16 cellular contexts compared by ENCODE assay signal in genomic region chr10:77698267-77698932, GRCh38.
"Had no signal": no experiment of that assay in that cellular context is flagged by ENCODE, and none has a peak within 500 bp of the region (broad histone marks: within the 10 kb centered on the region; RNA-seq: fewer than 3 reads in every experiment).

No MANE protein-coding gene starts in this region.

- H3K4me2 ChIP-seq: hepatocyte had no signal

- H3K27ac ChIP-seq: hepatocyte, pancreas, upper lobe of left lung had no signal

- H3K27me3 ChIP-seq: hepatocyte, pancreas, upper lobe of left lung had no signal

- H3K36me3 ChIP-seq: pancreas, upper lobe of left lung had no signal

- H3K4me1 Mint-ChIP-seq: brain; central memory CD8-positive, alpha-beta T cell had no signal

- H3K9me3 Mint-ChIP-seq: activated T-cell treated with anti-CD3 and anti-CD28 coated beads, Interleukin-2, amount 50 U/mL, for 4 hours; brain; central memory CD8-positive, alpha-beta T cell; dendritic cell treated with granulocyte-macrophage colony-stimulating factor and Interleukin-4, amounts not matched to agents 40 ng/mL and 50 ng/mL, for 4 days; effector memory CD8-positive, alpha-beta T cell; neural crest cell; stimulated activated naive CD8-positive, alpha-beta T cell treated with anti-CD3 and anti-CD28 coated beads, Interleukin-15, Interleukin-2, amounts not matched to agents 100 ng/mL and 50 ng/mL, for 24 hours had no signal

- DNase-seq: activated CD4-positive, alpha-beta T cell treated with anti-CD3 and anti-CD28 coated beads, Interleukin-2, amount 50 U/mL, for 48 hours; activated effector memory CD4-positive, alpha-beta T cell treated with anti-CD3 and anti-CD28 coated beads, Interleukin-2, amount 50 U/mL, for 16 hours; activated T-cell treated with anti-CD3 and anti-CD28 coated beads, Interleukin-2, amount 50 U/mL, for 4 hours; amygdala; effector memory CD8-positive, alpha-beta T cell; kidney glomerular epithelial cell; pancreas; stimulated activated CD4-positive, alpha-beta T cell treated with anti-CD3 and anti-CD28 coated beads, Interleukin-4, amount 100 ng/mL, for 24 hours; upper lobe of left lung had no signal

- H3K27ac Mint-ChIP-seq: activated naive CD8-positive, alpha-beta T cell; brain; dendritic cell treated with granulocyte-macrophage colony-stimulating factor and Interleukin-4, amounts not matched to agents 40 ng/mL and 50 ng/mL, for 4 days; effector memory CD8-positive, alpha-beta T cell; stimulated activated naive CD8-positive, alpha-beta T cell treated with anti-CD3 and anti-CD28 coated beads, Interleukin-15, Interleukin-2, amounts not matched to agents 100 ng/mL and 50 ng/mL, for 24 hours had no signal

- H3K36me3 Mint-ChIP-seq: activated naive CD8-positive, alpha-beta T cell; brain had no signal

- H3K4me1 ChIP-seq: pancreas, upper lobe of left lung had no signal

- H3K9me3 ChIP-seq: pancreas, upper lobe of left lung had no signal

- H3K4me3 ChIP-seq: hepatocyte, pancreas, upper lobe of left lung had no signal

- H3K4me3 Mint-ChIP-seq: activated naive CD8-positive, alpha-beta T cell; activated T-cell treated with anti-CD3 and anti-CD28 coated beads, Interleukin-2, amount 50 U/mL, for 4 hours; brain; central memory CD8-positive, alpha-beta T cell; dendritic cell treated with granulocyte-macrophage colony-stimulating factor and Interleukin-4, amounts not matched to agents 40 ng/mL and 50 ng/mL, for 4 days; effector memory CD8-positive, alpha-beta T cell; neural crest cell; stimulated activated naive CD8-positive, alpha-beta T cell treated with anti-CD3 and anti-CD28 coated beads, Interleukin-15, Interleukin-2, amounts not matched to agents 100 ng/mL and 50 ng/mL, for 24 hours had no signal

- ATAC-seq: activated T-cell treated with anti-CD3 and anti-CD28 coated beads, Interleukin-2, amount 50 U/mL, for 4 hours; effector memory CD8-positive, alpha-beta T cell; pancreas had no signal

- H3K79me2 ChIP-seq: hepatocyte had no signal
